In genomic region chr17:5618511-5618910, GRCh38 we compare ENCODE assay signal across 1 cellular context.
A peak's percentile ranks its signal among the peaks of the same experiment; 100 is the strongest.
TF ChIP-seq lines count a peak whose summit lies in the region.

No MANE protein-coding gene starts in this region.

TF ChIP-seq in HepG2, 621 proteins besides CTCF, POLR2A, EP300 and RAD21:
- peak; percentile 82 for TF ChIP-seq NFE2L2 (IDR thresholded peaks at IDR 0.05; ENCODE audit: low read length)
- TF ChIP-seq SKIL (CRISPR knock-in tag; IDR thresholded peaks at IDR 0.05; ENCODE audit: borderline replicate concordance): no peak
- TF ChIP-seq HNF4G (IDR thresholded peaks at IDR 0.05; ENCODE audit: borderline replicate concordance, low read depth, low read length): no peak
- TF ChIP-seq HNF4G (CRISPR knock-in tag; IDR thresholded peaks at IDR 0.05; ENCODE audit: borderline replicate concordance, low read depth): no peak
- TF ChIP-seq NFKBIZ (CRISPR knock-in tag; IDR thresholded peaks at IDR 0.05): no peak
- no peak for TF ChIP-seq PTBP1 (IDR thresholded peaks at IDR 0.05; ENCODE audit: low read depth, low read length, poor library complexity, severe bottlenecking)
- no peak for TF ChIP-seq TRIM24 (CRISPR knock-in tag; IDR thresholded peaks at IDR 0.05)
- no peak for TF ChIP-seq RBM39 (IDR thresholded peaks at IDR 0.05; ENCODE audit: low read depth, low read length, poor library complexity, severe bottlenecking)
- TF ChIP-seq MAFK (conservative IDR thresholded peaks at IDR 0.05 in 1 of 2, IDR thresholded peaks at IDR 0.05 in 1 of 2; ENCODE audit: low read length in 2 of 2): peak; percentile 32 to 52; a peak in 3 of 4 replicates
- no peak for TF ChIP-seq ZNF33B (CRISPR knock-in tag; IDR thresholded peaks at IDR 0.05)
- TF ChIP-seq CHD2 (IDR thresholded peaks at IDR 0.05; ENCODE audit: low read depth, low read length): no peak
- no peak for TF ChIP-seq ZNF878 (CRISPR knock-in tag; IDR thresholded peaks at IDR 0.05)
- no peak for TF ChIP-seq HINFP (CRISPR knock-in tag; IDR thresholded peaks at IDR 0.05; ENCODE audit: low read depth)
- TF ChIP-seq TOE1 (CRISPR knock-in tag; IDR thresholded peaks at IDR 0.05): no peak
- TF ChIP-seq SSRP1 (CRISPR knock-in tag; IDR thresholded peaks at IDR 0.05): no peak
- TF ChIP-seq GFI1 (CRISPR knock-in tag; IDR thresholded peaks at IDR 0.05; ENCODE audit: borderline replicate concordance): no peak
- peak; percentile 36; the same call in 1 of the 2 replicates for TF ChIP-seq MAFF (IDR thresholded peaks at IDR 0.05; ENCODE audit: low read depth, low read length)
- TF ChIP-seq ARNTL (CRISPR knock-in tag; IDR thresholded peaks at IDR 0.05): no peak
- no peak for TF ChIP-seq RXRB (CRISPR knock-in tag; IDR thresholded peaks at IDR 0.05; ENCODE audit: borderline replicate concordance)
- TF ChIP-seq TFDP2 (CRISPR knock-in tag; IDR thresholded peaks at IDR 0.05): no peak
- TF ChIP-seq ZSCAN31 (CRISPR knock-in tag; IDR thresholded peaks at IDR 0.05; ENCODE audit: low read depth): no peak
- no peak for TF ChIP-seq ZNF841 (CRISPR knock-in tag; IDR thresholded peaks at IDR 0.05; ENCODE audit: borderline replicate concordance)
- no peak for TF ChIP-seq NONO (IDR thresholded peaks at IDR 0.05)
- TF ChIP-seq NONO (CRISPR knock-in tag; conservative IDR thresholded peaks at IDR 0.05): no peak
- TF ChIP-seq TAF1 (CRISPR knock-in tag; IDR thresholded peaks at IDR 0.05): no peak
